26 cellular contexts compared by ENCODE assay signal in the genomic region with DNA sequence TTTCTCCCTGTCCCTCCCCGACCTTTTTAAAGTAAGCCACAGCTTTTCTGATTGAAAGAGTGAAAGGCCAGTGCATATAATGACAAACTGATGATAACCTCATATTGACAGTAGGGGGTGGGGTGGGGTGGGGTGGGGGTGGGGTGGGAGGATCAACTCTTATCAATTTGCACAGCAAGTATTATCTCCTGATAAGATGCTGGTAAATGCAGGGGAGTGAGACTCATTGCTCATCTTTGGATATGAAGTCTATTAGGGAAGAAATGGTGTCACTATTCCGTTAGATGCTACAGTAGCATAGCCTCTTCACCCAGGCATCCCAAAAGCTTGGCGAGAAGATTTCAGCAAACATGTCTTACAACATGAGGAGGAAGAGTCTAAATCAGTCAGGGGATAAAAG.
"Had no signal": no experiment of that assay in that cellular context is flagged by ENCODE, and none has a peak within 500 bp of the region (broad histone marks: within the 10 kb centered on the region; RNA-seq: fewer than 3 reads in every experiment).

No MANE protein-coding gene starts in this region.

- H3K36me3 ChIP-seq: left lung, pancreas, prostate gland, suprapubic skin, thoracic aorta, tibial artery, upper lobe of right lung had no signal

- H3K4me1 ChIP-seq: left lung, pancreas, prostate gland, suprapubic skin, upper lobe of right lung had no signal

- H3K27ac ChIP-seq: left lung, pancreas, prostate gland, skin epidermis, suprapubic skin, thoracic aorta, tibial artery, upper lobe of right lung had no signal

- ATAC-seq: left colon; left lung; mucosa of descending colon; naive thymus-derived CD4-positive, alpha-beta T cell; natural killer cell treated with Interleukin-12 subunit alpha and Interleukin-12 subunit beta and Interleukin-15 and Interleukin-18, amount 100 ng/mL, for 72 hours; pancreas; right cardiac atrium; sciatic nerve; stimulated activated naive B cell treated with anti-CD40 and anti-IgM and Interleukin-4, amounts not matched to agents 10 μg/mL and 1 μg/mL and 100 μg/mL, for 72 hours; upper lobe of right lung had no signal

- DNase-seq: hippocampal formation; kidney; left colon; left lung; midbrain; mucosa of descending colon; naive thymus-derived CD4-positive, alpha-beta T cell; pancreas; posterior cingulate gyrus; retina; right cardiac atrium; stimulated activated CD4-positive, alpha-beta T cell treated with anti-CD3 and anti-CD28 coated beads, Interleukin-12 subunit alpha, Interleukin-12 subunit beta, amount 100 ng/mL, for 4 hours; stimulated activated CD4-positive, alpha-beta T cell treated with anti-CD3 and anti-CD28 coated beads, Interleukin-15, amount 100 ng/mL, for 24 hours; stimulated activated CD4-positive, alpha-beta T cell treated with anti-CD3 and anti-CD28 coated beads, Interleukin-2, amount 100 ng/mL, for 24 hours; stimulated activated CD4-positive, alpha-beta T cell treated with anti-CD3 and anti-CD28 coated beads, Interleukin-4, amount 100 ng/mL, for 1 hour; stimulated activated naive B cell treated with anti-CD40 and anti-IgM and Interleukin-4, amounts not matched to agents 10 μg/mL and 1 μg/mL and 100 μg/mL, for 72 hours; tibial artery; trophoblast cell; upper lobe of right lung had no signal

- H3K27me3 ChIP-seq: left lung, pancreas, suprapubic skin, tibial artery, upper lobe of right lung had no signal

- H3K4me3 ChIP-seq: left lung, lung, mucosa of descending colon, pancreas, prostate gland, skin epidermis, suprapubic skin, thoracic aorta, tibial artery, upper lobe of right lung had no signal
